In genomic region chr2:19933351-19933981, GRCh38 we compare ENCODE assay signal across 9 cellular contexts. TPM values are rescaled to one million over a fixed set of nuclear protein-coding genes. Genes with fewer than 3 reads are reported as not detected.
A peak's percentile ranks its signal among the peaks of the same experiment; 100 is the strongest.
DNase-seq lines count a peak whose midpoint lies in the region; ATAC-seq and TF ChIP-seq lines count a peak whose summit lies in the region.
"Had no signal": no experiment of that assay in that cellular context is flagged by ENCODE, and none has a peak within 500 bp of the region (broad histone marks: within the 10 kb centered on the region; RNA-seq: fewer than 3 reads in every experiment).

No MANE protein-coding gene starts in this region.

- H3K36me3 Mint-ChIP-seq in progenitor cell of endocrine pancreas (ENCODE audit: insufficient read depth), result peaks cover 45% of the 10 kb centered on the region

- ATAC-seq in GM18909 (IDR thresholded peaks at IDR 0.05; ENCODE audit: poor library complexity, unreplicated experiment), result peak; percentile 79
- ATAC-seq in HG03159 (IDR thresholded peaks at IDR 0.05; ENCODE audit: unreplicated experiment), result peak; percentile 90
- ATAC-seq: naive thymus-derived CD4-positive, alpha-beta T cell had no signal

- no peak for TF ChIP-seq CTCF in brain microvascular endothelial cell (IDR thresholded peaks at IDR 0.05; ENCODE audit: low read depth, low read length, missing control alignments)
- TF ChIP-seq CTCF in progenitor cell of endocrine pancreas (IDR thresholded peaks at IDR 0.05; ENCODE audit: unreplicated experiment), result no peak
- no peak for TF ChIP-seq CTCF in uterus (IDR thresholded peaks at IDR 0.05)

- peak overlapping the region; percentile 42 for H3K27ac Mint-ChIP-seq in progenitor cell of endocrine pancreas
- H3K27ac Mint-ChIP-seq: naive thymus-derived CD4-positive, alpha-beta T cell had no signal

- no peak for TF ChIP-seq POLR2A in uterus (IDR thresholded peaks at IDR 0.05)

- H3K9me3 Mint-ChIP-seq in progenitor cell of endocrine pancreas (ENCODE audit: low read depth), result peaks cover 6% of the 10 kb centered on the region

- no peaks in the 10 kb centered on the region for H3K27me3 Mint-ChIP-seq in progenitor cell of endocrine pancreas
- H3K27me3 Mint-ChIP-seq: naive thymus-derived CD4-positive, alpha-beta T cell had no signal

- peaks cover 9% of the 10 kb centered on the region for H3K36me3 ChIP-seq in brain microvascular endothelial cell (replicated peaks)
- no peaks in the 10 kb centered on the region for H3K36me3 ChIP-seq in uterus

- peaks cover 8% of the 10 kb centered on the region for H3K4me1 Mint-ChIP-seq in progenitor cell of endocrine pancreas (ENCODE audit: low read depth)

- in situ Hi-C loops in brain microvascular endothelial cell (cut with HindIII; ENCODE audit: low pct_ligation_motif_present, low sequenced_read_pairs), result no loop called here

- no peaks in the 10 kb centered on the region for H3K27me3 ChIP-seq in brain microvascular endothelial cell (replicated peaks)
- H3K27me3 ChIP-seq in uterus, result no peaks in the 10 kb centered on the region

- no peaks in the 10 kb centered on the region for H3K4me1 ChIP-seq in uterus

- H3K27ac ChIP-seq in brain microvascular endothelial cell (peak overlapping the region; percentile 76), uterus (no peak overlapping the region)

- no peak overlapping the region for H3K4me3 Mint-ChIP-seq in progenitor cell of endocrine pancreas (ENCODE audit: low read depth)
- H3K4me3 Mint-ChIP-seq: naive thymus-derived CD4-positive, alpha-beta T cell had no signal

- no peaks in the 10 kb centered on the region for H3K9me3 ChIP-seq in uterus

- intact Hi-C loops in uterus (cut with DNase I; ENCODE audit: low total_unique reads), result no loop called here

- no peak overlapping the region for H3K4me3 ChIP-seq in brain microvascular endothelial cell (ENCODE audit: low read depth, low read length)
- no peak overlapping the region for H3K4me3 ChIP-seq in uterus

- DNase-seq in brain microvascular endothelial cell, result peak; percentile 66
- no peak for DNase-seq in progenitor cell of endocrine pancreas (ENCODE audit: low spot score, unreplicated experiment)
- DNase-seq in stimulated activated naive CD4-positive, alpha-beta T cell (lab: John Stamatoyannopoulos, UW), result no peak
- no peak for DNase-seq in activated T-cell treated with anti-CD3 and anti-CD28 coated beads, Interleukin-2, amount 50 U/mL, for 48 hours
- DNase-seq in activated gamma-delta T cell treated with Interleukin-2 at 50 U/mL for 16 hours, result no peak
- no peak for DNase-seq in uterus
- DNase-seq: naive thymus-derived CD4-positive, alpha-beta T cell had no signal

RNA-seq across cellular contexts. Expression of gene TTC32, which starts 31.7 kb away (rescaled TPM):
- total RNA-seq in progenitor cell of endocrine pancreas (13.2 and 15.6 TPM in 2 replicates), uterus (10 to 100 TPM; 16.7 to 22.6 (median 20.9) TPM)

RNA-seq across cellular contexts. Expression of gene WDR35, which starts 56.4 kb away (rescaled TPM):
- total RNA-seq in progenitor cell of endocrine pancreas (16.5 and 17.0 TPM in 2 replicates), uterus (10 to 100 TPM in 3 of 4 donors, 1 to 10 TPM in 1; 7.1 to 45.0 (median 20.7) TPM)
